Comparison of ENCODE assay signal across 16 cellular contexts in the genomic region with DNA sequence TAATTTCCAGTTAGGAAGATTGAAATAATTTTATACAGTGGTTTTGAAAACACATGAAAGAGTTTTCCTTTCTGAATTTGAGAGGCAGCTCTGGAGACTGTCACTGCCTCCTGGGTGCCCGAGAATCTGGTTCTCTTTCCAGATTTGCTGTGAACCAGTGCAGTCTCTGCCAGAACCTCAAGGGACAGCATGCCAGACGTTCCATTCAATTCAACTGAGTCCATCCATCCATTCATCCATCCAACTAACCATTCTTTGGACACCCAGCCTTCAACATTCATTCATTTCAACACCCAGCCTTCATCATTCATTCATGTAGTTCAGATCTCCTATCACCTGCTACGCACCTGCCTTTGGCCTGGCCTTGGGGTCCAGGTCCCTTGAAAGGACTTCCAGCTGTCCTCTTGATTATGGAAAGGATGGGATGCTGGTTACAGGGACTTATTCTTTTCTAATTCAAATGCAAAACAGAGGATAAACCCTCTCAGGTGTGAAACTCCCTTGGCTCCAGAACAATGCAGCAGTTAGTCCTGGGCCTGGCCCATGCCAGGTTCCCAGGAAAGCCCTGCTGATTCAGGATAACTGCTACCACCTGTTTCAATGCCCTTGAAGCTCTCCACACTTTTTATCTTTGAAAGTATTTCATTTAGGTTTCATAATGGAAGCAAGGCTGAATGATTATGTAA.
DNase-seq lines count a peak whose midpoint lies in the region; ATAC-seq lines count a peak whose summit lies in the region.
"Had no signal": no experiment of that assay in that cellular context is flagged by ENCODE, and none has a peak within 500 bp of the region (broad histone marks: within the 10 kb centered on the region; RNA-seq: fewer than 3 reads in every experiment).

No MANE protein-coding gene starts in this region.

- DNase-seq in DMS79 treated with DMSO at 0.1 percent for 48 hours (lab: John Stamatoyannopoulos, UW) (peak; percentile 15), DMS79 (lab: John Stamatoyannopoulos, UW) (no peak), NCI-H345 treated with DMSO at 0.1 percent for 48 hours (lab: John Stamatoyannopoulos, UW; ENCODE audit: unreplicated experiment) (peak; percentile 29), cerebellum (ENCODE audit: low spot score) (peak; percentile 70), islet precursor cell (peak; percentile 38), amygdala (lab: John Stamatoyannopoulos, UW) (no peak)
- DNase-seq: Caco-2; CD4-positive, CD25-positive, alpha-beta regulatory T cell; Kasumi-1; MM.1S; NCI-H1105; NCI-H187; NCI-H774; PC-3 had no signal

- ATAC-seq in GM21381 (IDR thresholded peaks at IDR 0.05; ENCODE audit: unreplicated experiment) = no peak
- no peak for ATAC-seq in GM18867 (IDR thresholded peaks at IDR 0.05; ENCODE audit: unreplicated experiment)
- ATAC-seq: PC-3 had no signal

Comparison
In these comparisons a context has a peak if more than half of its experiments do, and no peak if none do; other contexts are left out.
1. DNase-seq: peak in DMS79 treated with DMSO at 0.1 percent for 48 hours (single experiment), NCI-H345 treated with DMSO at 0.1 percent for 48 hours (single experiment), cerebellum (single experiment) and islet precursor cell (single experiment); none in DMS79 (single experiment) and amygdala (0 of 56).